9 cellular contexts compared by ENCODE assay signal in the genomic region with DNA sequence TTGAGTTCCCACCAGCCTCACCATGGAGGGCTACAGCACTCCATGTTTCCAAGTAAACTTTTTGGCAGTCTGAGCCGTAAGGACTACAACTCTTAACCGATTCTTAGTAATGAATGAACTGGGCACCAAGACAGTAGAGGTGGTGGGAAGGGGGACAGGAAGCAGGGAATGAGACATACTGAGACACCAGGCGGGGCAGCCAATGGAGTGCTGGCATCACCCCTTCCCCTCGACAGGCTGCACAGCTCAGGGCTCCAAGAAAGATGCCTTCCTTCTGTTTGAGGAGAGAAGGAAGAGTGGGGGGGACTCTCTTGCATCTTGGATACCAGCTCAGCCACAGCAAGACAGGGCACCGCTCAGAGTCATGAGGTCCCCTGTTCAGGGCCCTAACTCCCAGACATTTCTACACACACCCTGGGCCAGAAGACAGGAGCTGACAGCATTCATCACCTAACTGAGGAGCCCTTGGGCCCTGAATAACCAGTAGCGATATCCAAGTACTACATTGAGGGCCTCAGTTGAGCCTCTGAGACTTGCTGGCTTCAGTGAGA. TPM values are rescaled to one million over a fixed set of nuclear protein-coding genes. Genes with fewer than 3 reads are reported as not detected.
DNase-seq lines count a peak whose midpoint lies in the region; ATAC-seq and TF ChIP-seq lines count a peak whose summit lies in the region.
"Had no signal": no experiment of that assay in that cellular context is flagged by ENCODE, and none has a peak within 500 bp of the region (broad histone marks: within the 10 kb centered on the region; RNA-seq: fewer than 3 reads in every experiment).

No MANE protein-coding gene starts in this region.

- H3K27ac ChIP-seq in GM23338 (ENCODE audit: low read depth) = peak overlapping the region; percentile 57
- H3K27ac ChIP-seq in PC-3 (ENCODE audit: low read length) = peak overlapping the region; percentile 86
- H3K27ac ChIP-seq in ascending aorta = no peak overlapping the region

- TF ChIP-seq CTCF in GM23338 (conservative IDR thresholded peaks at IDR 0.05; ENCODE audit: low read depth in 2 of 2) (no peak), PC-3 (conservative IDR thresholded peaks at IDR 0.05; ENCODE audit: low read depth, low read length) (no peak), ascending aorta (IDR thresholded peaks at IDR 0.05) (no peak)

- H2AFZ ChIP-seq in GM23338 = no peak overlapping the region
- no peak overlapping the region for H2AFZ ChIP-seq in PC-3 (ENCODE audit: low read length)

- H3K4me3 ChIP-seq in GM23338 (no peak overlapping the region), PC-3 (ENCODE audit: low read length) (no peak overlapping the region), ascending aorta (no peak overlapping the region)

- H3K36me3 Mint-ChIP-seq in GM23338 (ENCODE audit: low read depth) (no peaks in the 10 kb centered on the region), naive B cell (peaks cover 0 to under 1% of the 10 kb centered on the region in 2 donors)

- H3K9me3 Mint-ChIP-seq in GM23338 (no peaks in the 10 kb centered on the region), naive B cell (no peaks in the 10 kb centered on the region)

- no peak overlapping the region; the same call in 2 of the 3 replicates for H3K4me3 Mint-ChIP-seq in GM23338
- H3K4me3 Mint-ChIP-seq in naive B cell = peak overlapping the region; percentile 2 to 86 (median 74)

- intact Hi-C loops in PC-3 (cut with micrococcal nuclease) (loop anchor here (5.0 kb wide), 1 partner anchor 52 kb away; no protein-coding TSS in a partner anchor), ascending aorta (cut with DNase I) (no loop called here)

- H3F3A ChIP-seq in GM23338 (replicated peaks; ENCODE audit: low read depth) = 0 out of 2 replicates have a peak, but pooled peaks cover 3% of the 10 kb centered on the region
- peaks cover 7% of the 10 kb centered on the region for H3F3A ChIP-seq in PC-3 (ENCODE audit: low read length, unreplicated experiment)

- H3K4me1 ChIP-seq in GM23338 (ENCODE audit: insufficient read depth) (peaks cover 33% of the 10 kb centered on the region), PC-3 (ENCODE audit: insufficient read depth, low read length) (peaks cover 38% of the 10 kb centered on the region), ascending aorta (peaks cover 4 to 12% of the 10 kb centered on the region in 2 donors)

- H3K4me2 ChIP-seq in GM23338 (peak overlapping the region; percentile 35; the same call in 1 of the 2 replicates), PC-3 (ENCODE audit: low read length) (peak overlapping the region; percentile 29; the same call in 1 of the 2 replicates)

- H3K9me2 ChIP-seq in GM23338 (ENCODE audit: insufficient read depth) (no peaks in the 10 kb centered on the region), PC-3 (replicated peaks; ENCODE audit: low read length) (no peaks in the 10 kb centered on the region)

- H4K20me1 ChIP-seq in GM23338 (replicated peaks; ENCODE audit: insufficient read depth) (peaks cover 34% of the 10 kb centered on the region), PC-3 (ENCODE audit: low read length) (peaks cover 10% of the 10 kb centered on the region; the same call in 1 of the 2 replicates)

- CTCF ChIA-PET in PC-3 (lab: Charles Lee) = no interaction called here

- ATAC-seq in GM18502 (IDR thresholded peaks at IDR 0.05; ENCODE audit: poor library complexity, unreplicated experiment) (peak; percentile 12), GM23338 (peak; percentile 12), PC-3 (peak; percentile 47), naive B cell (ENCODE audit: low read depth in 2 of 2) (peak; percentile 5 to 6)

- H3K9ac ChIP-seq in PC-3 (ENCODE audit: low read length) = no peak overlapping the region

- H3K27ac Mint-ChIP-seq in GM23338 (peak overlapping the region; percentile 92), naive B cell (peak overlapping the region; percentile 94 to 100 (median 98))

- no peaks in the 10 kb centered on the region for H3K9me3 ChIP-seq in PC-3 (ENCODE audit: low read length)
- H3K9me3 ChIP-seq in ascending aorta = no peaks in the 10 kb centered on the region

- no peaks in the 10 kb centered on the region for H3K36me3 ChIP-seq in GM23338 (ENCODE audit: insufficient read depth)
- H3K36me3 ChIP-seq in PC-3 (ENCODE audit: low read depth, low read length) = no peaks in the 10 kb centered on the region
- H3K36me3 ChIP-seq in ascending aorta = no peaks in the 10 kb centered on the region

- peaks cover 100% of the 10 kb centered on the region for H3K79me2 ChIP-seq in GM23338 (replicated peaks; ENCODE audit: insufficient read depth)
- H3K79me2 ChIP-seq in PC-3 (ENCODE audit: low read length) = peaks cover 96% of the 10 kb centered on the region

- BruUV-seq in PC-3 (replicated peaks; lab: Mats Ljungman, UMichigan) = no TSS peak

- H3K27me3 ChIP-seq in GM23338 (ENCODE audit: insufficient read depth) (no peaks in the 10 kb centered on the region), PC-3 (ENCODE audit: low read length) (no peaks in the 10 kb centered on the region), ascending aorta (no peaks in the 10 kb centered on the region)

- H3K4me1 Mint-ChIP-seq in GM23338 (peaks cover 40% of the 10 kb centered on the region), naive B cell (peaks cover 50 to 76% (median 57%) of the 10 kb centered on the region in 3 donors)

- H3K27me3 Mint-ChIP-seq in GM23338 (ENCODE audit: insufficient read depth, low read depth, poor library complexity) (peaks cover 9% of the 10 kb centered on the region), naive B cell (no peaks in the 10 kb centered on the region)

- POLR2A ChIA-PET in PC-3 (lab: Charles Lee; ENCODE audit: unreplicated experiment) = no interaction called here

- DNase-seq in GM23338 (ENCODE audit: low spot score) (no peak), PC-3 (peak; percentile 51), naive B cell (no peak), HCEC 1CT (no peak), KG1 (lab: John Stamatoyannopoulos, UW) (no peak), ascending aorta (ENCODE audit: low spot score in 2 of 2) (no peak)
- DNase-seq in central memory CD4-positive, alpha-beta T cell = no peak
- DNase-seq: NCI-H2171 had no signal

TF ChIP-seq in GM23338, 12 proteins besides CTCF, POLR2A, EP300 and RAD21 (continues in another document):
- TF ChIP-seq, protein P1, sequence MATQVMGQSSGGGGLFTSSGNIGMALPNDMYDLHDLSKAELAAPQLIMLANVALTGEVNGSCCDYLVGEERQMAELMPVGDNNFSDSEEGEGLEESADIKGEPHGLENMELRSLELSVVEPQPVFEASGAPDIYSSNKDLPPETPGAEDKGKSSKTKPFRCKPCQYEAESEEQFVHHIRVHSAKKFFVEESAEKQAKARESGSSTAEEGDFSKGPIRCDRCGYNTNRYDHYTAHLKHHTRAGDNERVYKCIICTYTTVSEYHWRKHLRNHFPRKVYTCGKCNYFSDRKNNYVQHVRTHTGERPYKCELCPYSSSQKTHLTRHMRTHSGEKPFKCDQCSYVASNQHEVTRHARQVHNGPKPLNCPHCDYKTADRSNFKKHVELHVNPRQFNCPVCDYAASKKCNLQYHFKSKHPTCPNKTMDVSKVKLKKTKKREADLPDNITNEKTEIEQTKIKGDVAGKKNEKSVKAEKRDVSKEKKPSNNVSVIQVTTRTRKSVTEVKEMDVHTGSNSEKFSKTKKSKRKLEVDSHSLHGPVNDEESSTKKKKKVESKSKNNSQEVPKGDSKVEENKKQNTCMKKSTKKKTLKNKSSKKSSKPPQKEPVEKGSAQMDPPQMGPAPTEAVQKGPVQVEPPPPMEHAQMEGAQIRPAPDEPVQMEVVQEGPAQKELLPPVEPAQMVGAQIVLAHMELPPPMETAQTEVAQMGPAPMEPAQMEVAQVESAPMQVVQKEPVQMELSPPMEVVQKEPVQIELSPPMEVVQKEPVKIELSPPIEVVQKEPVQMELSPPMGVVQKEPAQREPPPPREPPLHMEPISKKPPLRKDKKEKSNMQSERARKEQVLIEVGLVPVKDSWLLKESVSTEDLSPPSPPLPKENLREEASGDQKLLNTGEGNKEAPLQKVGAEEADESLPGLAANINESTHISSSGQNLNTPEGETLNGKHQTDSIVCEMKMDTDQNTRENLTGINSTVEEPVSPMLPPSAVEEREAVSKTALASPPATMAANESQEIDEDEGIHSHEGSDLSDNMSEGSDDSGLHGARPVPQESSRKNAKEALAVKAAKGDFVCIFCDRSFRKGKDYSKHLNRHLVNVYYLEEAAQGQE (IDR thresholded peaks at IDR 0.05; ENCODE audit: unreplicated experiment) = no peak
- no peak for TF ChIP-seq ETS1 (IDR thresholded peaks at IDR 0.05)
- no peak for TF ChIP-seq EZH2phosphoT487 (IDR thresholded peaks at IDR 0.05; ENCODE audit: unreplicated experiment)
- TF ChIP-seq CREB1 (CRISPR knock-in tag; IDR thresholded peaks at IDR 0.05; ENCODE audit: low read depth) = no peak
- no peak for TF ChIP-seq ZNF331 (CRISPR knock-in tag; IDR thresholded peaks at IDR 0.05; ENCODE audit: low read depth)
- TF ChIP-seq ZNF114 (CRISPR knock-in tag; IDR thresholded peaks at IDR 0.05) = no peak
- TF ChIP-seq POLR2AphosphoS5 (IDR thresholded peaks at IDR 0.05; ENCODE audit: low read depth) = no peak
- TF ChIP-seq EZH2 (IDR thresholded peaks at IDR 0.05; ENCODE audit: low read depth, unreplicated experiment) = no peak
- TF ChIP-seq NANOG (IDR thresholded peaks at IDR 0.05; ENCODE audit: borderline replicate concordance) = no peak

RNA-seq across cellular contexts. Expression of gene USP34, which starts 45.2 kb away (rescaled TPM):
- 115 and 157 TPM in 2 replicates for total RNA-seq in GM23338 (2014; rRNA removed; shearing (Covaris generic))
- polyA plus RNA-seq in GM23338 (2016; fragmentation: Nextera tagmentation; extraction: Ambion mirVana) (68.1 and 81.8 TPM in 2 replicates), naive B cell (ENCODE audit: low read depth in 6 of 6) (10 to 100 TPM; 16.1 to 26.9 (median 21.4) TPM)
- total RNA-seq in PC-3 (2014; rRNA removed) (67.1 and 74.5 TPM in 2 replicates), ascending aorta (59.3 TPM)

Comparison
In these comparisons a context has a peak if more than half of its experiments do, and no peak if none do; other contexts are left out.
1. H3K27ac ChIP-seq: peak in GM23338 (single experiment) and PC-3 (single experiment); none in ascending aorta (0 of 2).
2. Peak in every context shown above with its lines, with median percentiles within 50 percentile points of each other: ATAC-seq.